9 cellular contexts compared by ENCODE assay signal in genomic region chr16:70576431-70577255, GRCh38. TPM values are rescaled to one million over a fixed set of nuclear protein-coding genes. Genes with fewer than 3 reads are reported as not detected.
DNase-seq lines count a peak whose midpoint lies in the region; ATAC-seq and TF ChIP-seq lines count a peak whose summit lies in the region.
"Had no signal": no experiment of that assay in that cellular context is flagged by ENCODE, and none has a peak within 500 bp of the region (broad histone marks: within the 10 kb centered on the region; RNA-seq: fewer than 3 reads in every experiment).

No MANE protein-coding gene starts in this region.

- no peaks in the 10 kb centered on the region for H3K9me2 ChIP-seq in GM23248 (ENCODE audit: insufficient read depth)

- peaks cover 12% of the 10 kb centered on the region; the same call in 1 of the 2 replicates for H3K36me3 ChIP-seq in GM23248 (ENCODE audit: low read depth)
- H3K36me3 ChIP-seq in mesodermal cell (ENCODE audit: control insufficient read depth, insufficient read depth, low read length): peaks cover 41% of the 10 kb centered on the region
- H3K36me3 ChIP-seq in ovary: no peaks in the 10 kb centered on the region

- in situ Hi-C loops in GM23248 (cut with MboI): no loop called here

- H3K4me1 ChIP-seq in GM23248 (ENCODE audit: insufficient read depth): peaks cover 55% of the 10 kb centered on the region
- H3K4me1 ChIP-seq in mesodermal cell (ENCODE audit: control insufficient read depth, insufficient read depth, low read length, poor library complexity, severe bottlenecking): peaks cover 28% of the 10 kb centered on the region
- peaks cover 6% of the 10 kb centered on the region for H3K4me1 ChIP-seq in ovary (ENCODE audit: insufficient read depth)

- POLR2A ChIA-PET in activated CD4-positive, alpha-beta T cell treated with anti-CD3 and anti-CD28 coated beads for 36 hours (lab: Charles Lee): interaction anchor here (0.6 kb wide), 1 partner anchor 261 kb away, joined by 4 read pairs; no protein-coding TSS in a partner anchor

- peaks cover 48% of the 10 kb centered on the region for H3F3A ChIP-seq in GM23248 (ENCODE audit: insufficient read depth)

- no peak for TF ChIP-seq EP300 in ovary (IDR thresholded peaks at IDR 0.05)

- peak overlapping the region; percentile 36; the same call in 1 of the 2 replicates for H3K9ac ChIP-seq in GM23248

- no peaks in the 10 kb centered on the region for H3K27me3 Mint-ChIP-seq in activated CD4-positive, alpha-beta T cell treated with anti-CD3 and anti-CD28 coated beads for 36 hours
- no peaks in the 10 kb centered on the region for H3K27me3 Mint-ChIP-seq in activated naive CD8-positive, alpha-beta T cell treated with anti-CD3 and anti-CD28 coated beads, Interleukin-2, amount 50 U/mL, for 24 hours

- CTCF ChIA-PET in activated CD4-positive, alpha-beta T cell treated with anti-CD3 and anti-CD28 coated beads for 36 hours (lab: Charles Lee): interaction anchor here (0.6 to 1.4 kb wide), 2 partner anchors 10 to 143 kb away, joined by 3 to 5 read pairs; no protein-coding TSS in a partner anchor

- no peak overlapping the region for H3K4me3 Mint-ChIP-seq in activated CD4-positive, alpha-beta T cell treated with anti-CD3 and anti-CD28 coated beads for 36 hours
- no peak overlapping the region for H3K4me3 Mint-ChIP-seq in activated naive CD8-positive, alpha-beta T cell treated with anti-CD3 and anti-CD28 coated beads, Interleukin-2, amount 50 U/mL, for 24 hours

- H3K27me3 ChIP-seq in GM23248 (replicated peaks; ENCODE audit: insufficient read depth): no peaks in the 10 kb centered on the region
- no peaks in the 10 kb centered on the region for H3K27me3 ChIP-seq in ovary
- H3K27me3 ChIP-seq: dorsolateral prefrontal cortex had no signal

- no peaks in the 10 kb centered on the region for H3K79me2 ChIP-seq in GM23248 (ENCODE audit: insufficient read depth)

- H3K27ac ChIP-seq in GM23248 (peak overlapping the region; percentile 69), mesodermal cell (ENCODE audit: low read depth, low read length, severe bottlenecking) (peak overlapping the region; percentile 41), ovary (peak overlapping the region in 1 of 2 donors; percentile 30)

- H2AFZ ChIP-seq in GM23248: no peak overlapping the region

- no peak for TF ChIP-seq CTCF in ovary (IDR thresholded peaks at IDR 0.05)

- no peaks in the 10 kb centered on the region for H4K20me1 ChIP-seq in GM23248 (ENCODE audit: insufficient read depth)

- peaks cover 21% of the 10 kb centered on the region for H3K4me1 Mint-ChIP-seq in activated CD4-positive, alpha-beta T cell treated with anti-CD3 and anti-CD28 coated beads for 36 hours
- peaks cover 25% of the 10 kb centered on the region for H3K4me1 Mint-ChIP-seq in activated naive CD8-positive, alpha-beta T cell treated with anti-CD3 and anti-CD28 coated beads, Interleukin-2, amount 50 U/mL, for 24 hours

- H3K9me3 ChIP-seq in GM23248 (ENCODE audit: low read depth) (no peaks in the 10 kb centered on the region), mesodermal cell (ENCODE audit: control insufficient read depth, low read length) (no peaks in the 10 kb centered on the region), ovary (no peaks in the 10 kb centered on the region)

- H3K4me3 ChIP-seq in GM23248: no peak overlapping the region
- no peak overlapping the region for H3K4me3 ChIP-seq in mesodermal cell (ENCODE audit: extremely low read depth, insufficient read depth, low read length, poor library complexity, severe bottlenecking)
- no peak overlapping the region for H3K4me3 ChIP-seq in ovary
- H3K4me3 ChIP-seq: dorsolateral prefrontal cortex had no signal

- WGBS in GM23248 (ENCODE audit: low coverage in 1 of 2, low lambda C conversion rate in 2 of 2, missing lambda C conversion rate in 2 of 2), 2 experiments: 58 to 64% methylated on average over 10 of the region's 10 CpGs
- 87 to 92% methylated on average over 9 to 10 of the region's 10 CpGs for WGBS in mesodermal cell (ENCODE audit: insufficient coverage in 2 of 2), 2 experiments
- 43 to 51% (median 48%) methylated on average over 10 of the region's 10 CpGs for WGBS in ovary, 3 donors

- peak; percentile 43 for ATAC-seq in activated CD4-positive, alpha-beta T cell treated with anti-CD3 and anti-CD28 coated beads for 36 hours
- peak; percentile 16 for ATAC-seq in activated naive CD8-positive, alpha-beta T cell treated with anti-CD3 and anti-CD28 coated beads, Interleukin-2, amount 50 U/mL, for 24 hours

- H3K27ac Mint-ChIP-seq in activated CD4-positive, alpha-beta T cell treated with anti-CD3 and anti-CD28 coated beads for 36 hours: peak overlapping the region; percentile 51
- peak overlapping the region; percentile 63 for H3K27ac Mint-ChIP-seq in activated naive CD8-positive, alpha-beta T cell treated with anti-CD3 and anti-CD28 coated beads, Interleukin-2, amount 50 U/mL, for 24 hours

- no peak for TF ChIP-seq POLR2A in ovary (IDR thresholded peaks at IDR 0.05)

- DNase-seq in activated CD4-positive, alpha-beta T cell treated with anti-CD3 and anti-CD28 coated beads for 36 hours: no peak
- no peak for DNase-seq in activated CD4-positive, alpha-beta T cell treated with anti-CD3 and anti-CD28 coated beads, Interleukin-2, amount 50 U/mL, for 4 hours
- DNase-seq in GM23248 (peak; percentile 84), KG1 (lab: John Stamatoyannopoulos, UW) (peak; percentile 8), GOT3 (lab: John Stamatoyannopoulos, UW) (no peak), ovary (no peak)
- DNase-seq in activated naive CD8-positive, alpha-beta T cell treated with anti-CD3 and anti-CD28 coated beads, Interleukin-2, amount 50 U/mL, for 24 hours: no peak

- peak overlapping the region; percentile 36 for H3K4me2 ChIP-seq in GM23248 (ENCODE audit: unreplicated experiment)

- intact Hi-C loops in activated CD4-positive, alpha-beta T cell treated with anti-CD3 and anti-CD28 coated beads for 36 hours (cut with DNase I, micrococcal nuclease): loop anchor here (5.0 kb wide), 1 partner anchor 76 kb away; no protein-coding TSS in a partner anchor
- intact Hi-C loops in ovary (cut with DNase I): no loop called here

- no peaks in the 10 kb centered on the region for H3K9me3 Mint-ChIP-seq in activated CD4-positive, alpha-beta T cell treated with anti-CD3 and anti-CD28 coated beads for 36 hours (ENCODE audit: low read depth)
- H3K9me3 Mint-ChIP-seq in activated naive CD8-positive, alpha-beta T cell treated with anti-CD3 and anti-CD28 coated beads, Interleukin-2, amount 50 U/mL, for 24 hours: no peaks in the 10 kb centered on the region

- peaks cover 31% of the 10 kb centered on the region for H3K36me3 Mint-ChIP-seq in activated CD4-positive, alpha-beta T cell treated with anti-CD3 and anti-CD28 coated beads for 36 hours (ENCODE audit: low read depth)
- peaks cover 32% of the 10 kb centered on the region for H3K36me3 Mint-ChIP-seq in activated naive CD8-positive, alpha-beta T cell treated with anti-CD3 and anti-CD28 coated beads, Interleukin-2, amount 50 U/mL, for 24 hours (ENCODE audit: low read depth)

RNA-seq across cellular contexts. Expression of gene SF3B3, which starts 53.0 kb away (rescaled TPM):
- 100 to 1,000 TPM; 533 to 545 TPM for total RNA-seq in activated CD4-positive, alpha-beta T cell treated with anti-CD3 and anti-CD28 coated beads for 36 hours
- total RNA-seq in GM23248 (2014; rRNA removed; shearing (Covaris generic)): 69.3 and 166 TPM in 2 replicates
- polyA plus RNA-seq in GM23248 (2016; fragmentation: Nextera tagmentation; extraction: Ambion mirVana): 185 TPM in 2 replicates
- 221 TPM for polyA plus RNA-seq in mesodermal cell (2013, experiment 1 of 2)
- polyA plus RNA-seq in mesodermal cell (2013, experiment 2 of 2): 211 TPM
- total RNA-seq in ovary: 100 to 1,000 TPM in 6 of 7 donors, 10 to 100 TPM in 1; 76.1 to 322 (median 282) TPM
- 100 to 1,000 TPM; 104 to 326 TPM for polyA plus RNA-seq in ovary

RNA-seq across cellular contexts. Expression of gene COG4, which starts 53.3 kb away (rescaled TPM):
- 10 to 100 TPM; 33.5 to 37.6 TPM for total RNA-seq in activated CD4-positive, alpha-beta T cell treated with anti-CD3 and anti-CD28 coated beads for 36 hours
- total RNA-seq in GM23248 (2014; rRNA removed; shearing (Covaris generic)): 66.4 and 83.2 TPM in 2 replicates
- polyA plus RNA-seq in GM23248 (2016; fragmentation: Nextera tagmentation; extraction: Ambion mirVana) (59.0 and 60.6 TPM in 2 replicates), ovary (10 to 100 TPM; 32.8 to 41.8 TPM)
- polyA plus RNA-seq in mesodermal cell (2013, experiment 1 of 2): 46.5 TPM
- 44.2 TPM for polyA plus RNA-seq in mesodermal cell (2013, experiment 2 of 2)
- 10 to 100 TPM; 27.4 to 46.5 (median 36.3) TPM for total RNA-seq in ovary

Comparison
In these comparisons a context has a peak if more than half of its experiments do, and no peak if none do; other contexts are left out.
1. DNase-seq: peak in GM23248 (single experiment) and KG1 (single experiment); none in activated CD4-positive, alpha-beta T cell treated with anti-CD3 and anti-CD28 coated beads for 36 hours (single experiment), activated CD4-positive, alpha-beta T cell treated with anti-CD3 and anti-CD28 coated beads, Interleukin-2, amount 50 U/mL, for 4 hours (0 of 2), activated naive CD8-positive, alpha-beta T cell treated with anti-CD3 and anti-CD28 coated beads, Interleukin-2, amount 50 U/mL, for 24 hours (single experiment), GOT3 (single experiment) and ovary (0 of 5).
2. intact Hi-C loops: an anchor here in activated CD4-positive, alpha-beta T cell treated with anti-CD3 and anti-CD28 coated beads for 36 hours (5.0 kb wide); none called in ovary.